Comparison of ENCODE assay signal across 8 cellular contexts in genomic region chr16:15642557-15643452, GRCh38. TPM values are rescaled to one million over a fixed set of nuclear protein-coding genes. Genes with fewer than 3 reads are reported as not detected.
DNase-seq lines count a peak whose midpoint lies in the region; ATAC-seq and TF ChIP-seq lines count a peak whose summit lies in the region.

Gene MARF1 (minus strand): TSS chr16:15643154. CDS start chr16:15639233, 3,921 bp downstream.

- no peaks in the 10 kb centered on the region for H3K9me2 ChIP-seq in PC-9 (ENCODE audit: insufficient read depth)

- in situ Hi-C loops in KBM-7 (cut with MboI; ENCODE audit: low pct_unique_long_range_greater_than_20kb, low sequenced_read_pairs): no loop called here

- H3K27ac ChIP-seq in PC-9: peak within 1 kb of the TSS; percentile 97

- H3K27me3 ChIP-seq in PC-9 (ENCODE audit: insufficient read depth, low read depth) (no peaks in the 10 kb centered on the region), mucosa of stomach (ENCODE audit: control insufficient read depth, insufficient read depth, low read length) (no peaks in the 10 kb centered on the region)

- H3K4me3 ChIP-seq in PC-9 (peak within 1 kb of the TSS; percentile 75), epithelial cell of proximal tubule (ENCODE audit: low read depth, low read length) (peak within 1 kb of the TSS; percentile 92), mucosa of stomach (ENCODE audit: low read length) (peak within 1 kb of the TSS; percentile 98)

- peak within 1 kb of the TSS; percentile 99 for H2AFZ ChIP-seq in PC-9

- DNase-seq in DMS153 treated with DMSO at 0.1 percent for 48 hours (lab: John Stamatoyannopoulos, UW; ENCODE audit: unreplicated experiment): peak; percentile 75
- peak; percentile 94 for DNase-seq in KBM-7
- DNase-seq in PC-9: peak; percentile 83 to 99
- DNase-seq in activated T-cell treated with anti-CD3 and anti-CD28 coated beads, Interleukin-2, amount 50 U/mL, for 1 hour: peak; percentile 99
- DNase-seq in epithelial cell of proximal tubule (ENCODE audit: low read depth): no peak
- peak; percentile 100 for DNase-seq in stimulated activated CD8-positive, alpha-beta memory T cell treated with anti-CD3 and anti-CD28 coated beads, Interleukin-4, amount 100 ng/mL, for 48 hours

- peak; percentile 45 for ATAC-seq in GM21717 (IDR thresholded peaks at IDR 0.05; ENCODE audit: unreplicated experiment)

- CTCF ChIA-PET in PC-9 (lab: Charles Lee): interaction anchor here (0.6 to 0.7 kb wide), 5 partner anchors 16 to 403 kb away, joined by 4 to 22 read pairs (median 5); no protein-coding TSS in a partner anchor

- H3F3A ChIP-seq in PC-9 (ENCODE audit: insufficient read depth, low read depth): peaks cover 37% of the 10 kb centered on the region

- H3K36me3 ChIP-seq in PC-9 (ENCODE audit: low read depth) (no peaks in the 10 kb centered on the region; the same call in 1 of the 2 replicates), mucosa of stomach (ENCODE audit: control insufficient read depth, insufficient read depth, low read length) (no peaks in the 10 kb centered on the region)

- H3K4me1 ChIP-seq in PC-9 (replicated peaks; ENCODE audit: insufficient read depth) (peaks cover 33% of the 10 kb centered on the region), mucosa of stomach (ENCODE audit: control insufficient read depth, insufficient read depth, low read length) (peaks cover 26% of the 10 kb centered on the region)

- H3K9ac ChIP-seq in mucosa of stomach (ENCODE audit: low read length): peak within 1 kb of the TSS; percentile 100

- H3K9me3 ChIP-seq in PC-9 (ENCODE audit: insufficient read depth, low read depth) (no peaks in the 10 kb centered on the region), mucosa of stomach (ENCODE audit: control insufficient read depth, low read length) (no peaks in the 10 kb centered on the region)

- TSS peak; percentile 73 for BruUV-seq in PC-9 (replicated peaks; lab: Mats Ljungman, UMichigan)

- peak; percentile 54; the same call in 1 of the 2 replicates for TF ChIP-seq CTCF in PC-9 (conservative IDR thresholded peaks at IDR 0.05)
- TF ChIP-seq CTCF in epithelial cell of proximal tubule (conservative IDR thresholded peaks at IDR 0.05; ENCODE audit: low read depth, low read length): peak; percentile 47

- peaks cover 31% of the 10 kb centered on the region for H3K79me2 ChIP-seq in PC-9 (ENCODE audit: low read depth)

- intact Hi-C loops in PC-9 (cut with micrococcal nuclease; ENCODE audit: unreplicated experiment): loop anchor here (2.0 kb wide), 1 partner anchor 52 kb away; no protein-coding TSS in a partner anchor

- H4K20me1 ChIP-seq in PC-9 (ENCODE audit: insufficient read depth): no peaks in the 10 kb centered on the region

- H3K4me2 ChIP-seq in PC-9: peak within 1 kb of the TSS; percentile 92

- POLR2A ChIA-PET in PC-9 (lab: Charles Lee; ENCODE audit: unreplicated experiment): interaction anchor here (0.6 to 0.7 kb wide), 10 partner anchors 10 to 1067 kb away, joined by 3 to 35 read pairs (median 4); no protein-coding TSS in a partner anchor

RNA-seq across cellular contexts. Expression of gene MARF1, which starts in this region (rescaled TPM):
- total RNA-seq in PC-9 (2021) (68.1 and 69.4 TPM in 2 replicates), epithelial cell of proximal tubule (6.9 and 9.5 TPM in 2 replicates)
